Comparison of ENCODE assay signal across 1 cellular context in genomic region chr6:158654498-158654897, GRCh38.
A peak's percentile ranks its signal among the peaks of the same experiment; 100 is the strongest.
TF ChIP-seq lines count a peak whose summit lies in the region.

No MANE protein-coding gene starts in this region.

TF ChIP-seq in HepG2, 621 proteins besides CTCF, POLR2A, EP300 and RAD21 (continued from another document):
- TF ChIP-seq MAX (IDR thresholded peaks at IDR 0.05): peak; percentile 84
- TF ChIP-seq ELF3 (CRISPR knock-in tag; IDR thresholded peaks at IDR 0.05): peak; percentile 67; the same call in 1 of the 2 replicates
- peak; percentile 34; the same call in 1 of the 2 replicates for TF ChIP-seq SIN3A (IDR thresholded peaks at IDR 0.05; ENCODE audit: borderline replicate concordance, low read depth, low read length)
- no peak for TF ChIP-seq JUN (CRISPR knock-in tag; IDR thresholded peaks at IDR 0.05)
- TF ChIP-seq RNF2 (conservative IDR thresholded peaks at IDR 0.05; ENCODE audit: low read depth): 0 out of 2 replicates have a peak, but pooled peaks have one; percentile 47
- no peak for TF ChIP-seq FLYWCH1 (CRISPR knock-in tag; IDR thresholded peaks at IDR 0.05)
